Comparison of ENCODE assay signal across 1 cellular context in the genomic region with DNA sequence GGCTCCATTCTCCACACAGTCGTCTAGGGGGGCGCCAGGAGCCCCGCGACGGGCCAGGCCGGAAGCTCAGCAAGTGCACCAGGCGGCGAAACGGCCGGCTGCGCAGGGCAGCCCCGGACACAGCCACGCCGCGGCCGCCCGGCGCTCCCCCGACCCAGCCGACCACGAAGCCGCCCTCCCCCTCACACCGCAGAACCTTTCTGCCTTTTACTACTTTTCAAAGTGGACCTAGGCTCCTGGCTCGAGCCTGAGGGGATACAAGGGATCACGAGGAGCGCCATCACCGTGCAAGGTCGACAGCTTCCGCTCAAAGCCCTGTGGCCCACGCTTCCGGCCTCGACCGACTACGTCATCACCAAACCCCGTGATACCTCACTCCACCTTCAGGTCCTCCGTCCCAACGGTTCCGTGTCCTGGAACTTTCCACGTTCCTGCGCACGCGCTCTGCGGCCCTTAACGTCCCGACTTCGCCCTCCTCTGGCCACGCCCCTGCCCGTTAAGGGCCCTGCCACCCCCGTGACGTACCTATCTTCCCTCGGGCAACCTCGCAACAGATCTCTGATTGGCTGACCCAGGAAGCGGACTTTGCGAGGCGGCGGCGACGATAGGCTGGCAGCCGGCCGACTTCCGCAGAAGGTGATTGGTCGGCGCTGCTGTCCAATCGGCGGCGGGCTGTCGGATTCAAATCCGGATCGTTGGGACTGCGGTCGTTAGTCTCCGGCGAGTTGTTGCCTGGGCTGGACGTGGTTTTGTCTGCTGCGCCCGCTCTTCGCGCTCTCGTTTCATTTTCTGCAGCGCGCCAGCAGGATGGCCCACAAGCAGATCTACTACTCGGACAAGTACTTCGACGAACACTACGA.
TF ChIP-seq lines count a peak whose summit lies in the region.

A gene (plus strand): TSS at position 710 of the 860 bp plus-strand sequence. CDS start 98 bp downstream, at position 808.

TF ChIP-seq in HepG2, 621 proteins besides CTCF, POLR2A, EP300 and RAD21 (continued from another document and continues in another):
- TF ChIP-seq, protein P1, sequence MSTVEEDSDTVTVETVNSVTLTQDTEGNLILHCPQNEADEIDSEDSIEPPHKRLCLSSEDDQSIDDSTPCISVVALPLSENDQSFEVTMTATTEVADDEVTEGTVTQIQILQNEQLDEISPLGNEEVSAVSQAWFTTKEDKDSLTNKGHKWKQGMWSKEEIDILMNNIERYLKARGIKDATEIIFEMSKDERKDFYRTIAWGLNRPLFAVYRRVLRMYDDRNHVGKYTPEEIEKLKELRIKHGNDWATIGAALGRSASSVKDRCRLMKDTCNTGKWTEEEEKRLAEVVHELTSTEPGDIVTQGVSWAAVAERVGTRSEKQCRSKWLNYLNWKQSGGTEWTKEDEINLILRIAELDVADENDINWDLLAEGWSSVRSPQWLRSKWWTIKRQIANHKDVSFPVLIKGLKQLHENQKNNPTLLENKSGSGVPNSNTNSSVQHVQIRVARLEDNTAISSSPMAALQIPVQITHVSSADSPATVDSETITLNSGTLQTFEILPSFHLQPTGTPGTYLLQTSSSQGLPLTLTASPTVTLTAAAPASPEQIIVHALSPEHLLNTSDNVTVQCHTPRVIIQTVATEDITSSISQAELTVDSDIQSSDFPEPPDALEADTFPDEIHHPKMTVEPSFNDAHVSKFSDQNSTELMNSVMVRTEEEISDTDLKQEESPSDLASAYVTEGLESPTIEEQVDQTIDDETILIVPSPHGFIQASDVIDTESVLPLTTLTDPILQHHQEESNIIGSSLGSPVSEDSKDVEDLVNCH (CRISPR knock-in tag; IDR thresholded peaks at IDR 0.05): no peak
- TF ChIP-seq HNRNPLL (IDR thresholded peaks at IDR 0.05; ENCODE audit: low read depth, low read length, poor library complexity, severe bottlenecking): peak; percentile 71
- TF ChIP-seq, protein P2, sequence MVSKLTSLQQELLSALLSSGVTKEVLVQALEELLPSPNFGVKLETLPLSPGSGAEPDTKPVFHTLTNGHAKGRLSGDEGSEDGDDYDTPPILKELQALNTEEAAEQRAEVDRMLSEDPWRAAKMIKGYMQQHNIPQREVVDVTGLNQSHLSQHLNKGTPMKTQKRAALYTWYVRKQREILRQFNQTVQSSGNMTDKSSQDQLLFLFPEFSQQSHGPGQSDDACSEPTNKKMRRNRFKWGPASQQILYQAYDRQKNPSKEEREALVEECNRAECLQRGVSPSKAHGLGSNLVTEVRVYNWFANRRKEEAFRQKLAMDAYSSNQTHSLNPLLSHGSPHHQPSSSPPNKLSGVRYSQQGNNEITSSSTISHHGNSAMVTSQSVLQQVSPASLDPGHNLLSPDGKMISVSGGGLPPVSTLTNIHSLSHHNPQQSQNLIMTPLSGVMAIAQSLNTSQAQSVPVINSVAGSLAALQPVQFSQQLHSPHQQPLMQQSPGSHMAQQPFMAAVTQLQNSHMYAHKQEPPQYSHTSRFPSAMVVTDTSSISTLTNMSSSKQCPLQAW (CRISPR knock-in tag; IDR thresholded peaks at IDR 0.05): peak; percentile 36; the same call in 1 of the 2 replicates
- peak; percentile 27; the same call in 1 of the 2 replicates for TF ChIP-seq MEIS1 (CRISPR knock-in tag; IDR thresholded peaks at IDR 0.05; ENCODE audit: borderline replicate concordance)
- TF ChIP-seq, protein P3, sequence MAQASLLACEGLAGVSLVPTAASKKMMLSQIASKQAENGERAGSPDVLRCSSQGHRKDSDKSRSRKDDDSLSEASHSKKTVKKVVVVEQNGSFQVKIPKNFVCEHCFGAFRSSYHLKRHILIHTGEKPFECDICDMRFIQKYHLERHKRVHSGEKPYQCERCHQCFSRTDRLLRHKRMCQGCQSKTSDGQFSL (CRISPR knock-in tag; IDR thresholded peaks at IDR 0.05): no peak
- TF ChIP-seq, protein P4, sequence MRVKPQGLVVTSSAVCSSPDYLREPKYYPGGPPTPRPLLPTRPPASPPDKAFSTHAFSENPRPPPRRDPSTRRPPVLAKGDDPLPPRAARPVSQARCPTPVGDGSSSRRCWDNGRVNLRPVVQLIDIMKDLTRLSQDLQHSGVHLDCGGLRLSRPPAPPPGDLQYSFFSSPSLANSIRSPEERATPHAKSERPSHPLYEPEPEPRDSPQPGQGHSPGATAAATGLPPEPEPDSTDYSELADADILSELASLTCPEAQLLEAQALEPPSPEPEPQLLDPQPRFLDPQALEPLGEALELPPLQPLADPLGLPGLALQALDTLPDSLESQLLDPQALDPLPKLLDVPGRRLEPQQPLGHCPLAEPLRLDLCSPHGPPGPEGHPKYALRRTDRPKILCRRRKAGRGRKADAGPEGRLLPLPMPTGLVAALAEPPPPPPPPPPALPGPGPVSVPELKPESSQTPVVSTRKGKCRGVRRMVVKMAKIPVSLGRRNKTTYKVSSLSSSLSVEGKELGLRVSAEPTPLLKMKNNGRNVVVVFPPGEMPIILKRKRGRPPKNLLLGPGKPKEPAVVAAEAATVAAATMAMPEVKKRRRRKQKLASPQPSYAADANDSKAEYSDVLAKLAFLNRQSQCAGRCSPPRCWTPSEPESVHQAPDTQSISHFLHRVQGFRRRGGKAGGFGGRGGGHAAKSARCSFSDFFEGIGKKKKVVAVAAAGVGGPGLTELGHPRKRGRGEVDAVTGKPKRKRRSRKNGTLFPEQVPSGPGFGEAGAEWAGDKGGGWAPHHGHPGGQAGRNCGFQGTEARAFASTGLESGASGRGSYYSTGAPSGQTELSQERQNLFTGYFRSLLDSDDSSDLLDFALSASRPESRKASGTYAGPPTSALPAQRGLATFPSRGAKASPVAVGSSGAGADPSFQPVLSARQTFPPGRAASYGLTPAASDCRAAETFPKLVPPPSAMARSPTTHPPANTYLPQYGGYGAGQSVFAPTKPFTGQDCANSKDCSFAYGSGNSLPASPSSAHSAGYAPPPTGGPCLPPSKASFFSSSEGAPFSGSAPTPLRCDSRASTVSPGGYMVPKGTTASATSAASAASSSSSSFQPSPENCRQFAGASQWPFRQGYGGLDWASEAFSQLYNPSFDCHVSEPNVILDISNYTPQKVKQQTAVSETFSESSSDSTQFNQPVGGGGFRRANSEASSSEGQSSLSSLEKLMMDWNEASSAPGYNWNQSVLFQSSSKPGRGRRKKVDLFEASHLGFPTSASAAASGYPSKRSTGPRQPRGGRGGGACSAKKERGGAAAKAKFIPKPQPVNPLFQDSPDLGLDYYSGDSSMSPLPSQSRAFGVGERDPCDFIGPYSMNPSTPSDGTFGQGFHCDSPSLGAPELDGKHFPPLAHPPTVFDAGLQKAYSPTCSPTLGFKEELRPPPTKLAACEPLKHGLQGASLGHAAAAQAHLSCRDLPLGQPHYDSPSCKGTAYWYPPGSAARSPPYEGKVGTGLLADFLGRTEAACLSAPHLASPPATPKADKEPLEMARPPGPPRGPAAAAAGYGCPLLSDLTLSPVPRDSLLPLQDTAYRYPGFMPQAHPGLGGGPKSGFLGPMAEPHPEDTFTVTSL (CRISPR knock-in tag; IDR thresholded peaks at IDR 0.05; ENCODE audit: borderline replicate concordance): no peak
- TF ChIP-seq, protein P5, sequence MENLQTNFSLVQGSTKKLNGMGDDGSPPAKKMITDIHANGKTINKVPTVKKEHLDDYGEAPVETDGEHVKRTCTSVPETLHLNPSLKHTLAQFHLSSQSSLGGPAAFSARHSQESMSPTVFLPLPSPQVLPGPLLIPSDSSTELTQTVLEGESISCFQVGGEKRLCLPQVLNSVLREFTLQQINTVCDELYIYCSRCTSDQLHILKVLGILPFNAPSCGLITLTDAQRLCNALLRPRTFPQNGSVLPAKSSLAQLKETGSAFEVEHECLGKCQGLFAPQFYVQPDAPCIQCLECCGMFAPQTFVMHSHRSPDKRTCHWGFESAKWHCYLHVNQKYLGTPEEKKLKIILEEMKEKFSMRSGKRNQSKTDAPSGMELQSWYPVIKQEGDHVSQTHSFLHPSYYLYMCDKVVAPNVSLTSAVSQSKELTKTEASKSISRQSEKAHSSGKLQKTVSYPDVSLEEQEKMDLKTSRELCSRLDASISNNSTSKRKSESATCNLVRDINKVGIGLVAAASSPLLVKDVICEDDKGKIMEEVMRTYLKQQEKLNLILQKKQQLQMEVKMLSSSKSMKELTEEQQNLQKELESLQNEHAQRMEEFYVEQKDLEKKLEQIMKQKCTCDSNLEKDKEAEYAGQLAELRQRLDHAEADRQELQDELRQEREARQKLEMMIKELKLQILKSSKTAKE (CRISPR knock-in tag; IDR thresholded peaks at IDR 0.05; ENCODE audit: borderline replicate concordance): peak; percentile 42; the same call in 1 of the 2 replicates
- TF ChIP-seq, protein P6, sequence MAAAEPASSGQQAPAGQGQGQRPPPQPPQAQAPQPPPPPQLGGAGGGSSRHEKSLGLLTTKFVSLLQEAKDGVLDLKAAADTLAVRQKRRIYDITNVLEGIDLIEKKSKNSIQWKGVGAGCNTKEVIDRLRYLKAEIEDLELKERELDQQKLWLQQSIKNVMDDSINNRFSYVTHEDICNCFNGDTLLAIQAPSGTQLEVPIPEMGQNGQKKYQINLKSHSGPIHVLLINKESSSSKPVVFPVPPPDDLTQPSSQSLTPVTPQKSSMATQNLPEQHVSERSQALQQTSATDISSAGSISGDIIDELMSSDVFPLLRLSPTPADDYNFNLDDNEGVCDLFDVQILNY (CRISPR knock-in tag; conservative IDR thresholded peaks at IDR 0.05): peak; percentile 86
- peak; percentile 76; the same call in 2 of the 3 replicates for TF ChIP-seq MXI1 (IDR thresholded peaks at IDR 0.05; ENCODE audit: borderline replicate concordance, low read depth, low read length)
- peak; percentile 62 for TF ChIP-seq ZNF543 (CRISPR knock-in tag; IDR thresholded peaks at IDR 0.05)
- peak; percentile 24 for TF ChIP-seq FOXA3 (CRISPR knock-in tag; IDR thresholded peaks at IDR 0.05)
- TF ChIP-seq BCL6 (CRISPR knock-in tag; IDR thresholded peaks at IDR 0.05): peak; percentile 26; the same call in 1 of the 2 replicates
- TF ChIP-seq ZNF33B (CRISPR knock-in tag; IDR thresholded peaks at IDR 0.05): peak; percentile 95
- TF ChIP-seq KLF13 (CRISPR knock-in tag; IDR thresholded peaks at IDR 0.05): no peak
- TF ChIP-seq SALL1 (CRISPR knock-in tag; IDR thresholded peaks at IDR 0.05): peak; percentile 72
- TF ChIP-seq KAT2B (IDR thresholded peaks at IDR 0.05; ENCODE audit: borderline replicate concordance, low read depth, low read length): no peak
- 0 out of 2 replicates have a peak, but pooled peaks have one; percentile 36 for TF ChIP-seq CHD2 (IDR thresholded peaks at IDR 0.05; ENCODE audit: low read depth, low read length)
- TF ChIP-seq KDM5A (IDR thresholded peaks at IDR 0.05; ENCODE audit: borderline replicate concordance, low read length): peak; percentile 64; the same call in 1 of the 2 replicates
- peak; percentile 47 for TF ChIP-seq ZNF883 (CRISPR knock-in tag; IDR thresholded peaks at IDR 0.05; ENCODE audit: not compliant biosample characterization)
- TF ChIP-seq REXO4 (CRISPR knock-in tag; IDR thresholded peaks at IDR 0.05; ENCODE audit: borderline replicate concordance): no peak; the same call in 1 of the 2 replicates
- no peak for TF ChIP-seq ZNF207 (IDR thresholded peaks at IDR 0.05; ENCODE audit: borderline replicate concordance)
- TF ChIP-seq, protein P7, sequence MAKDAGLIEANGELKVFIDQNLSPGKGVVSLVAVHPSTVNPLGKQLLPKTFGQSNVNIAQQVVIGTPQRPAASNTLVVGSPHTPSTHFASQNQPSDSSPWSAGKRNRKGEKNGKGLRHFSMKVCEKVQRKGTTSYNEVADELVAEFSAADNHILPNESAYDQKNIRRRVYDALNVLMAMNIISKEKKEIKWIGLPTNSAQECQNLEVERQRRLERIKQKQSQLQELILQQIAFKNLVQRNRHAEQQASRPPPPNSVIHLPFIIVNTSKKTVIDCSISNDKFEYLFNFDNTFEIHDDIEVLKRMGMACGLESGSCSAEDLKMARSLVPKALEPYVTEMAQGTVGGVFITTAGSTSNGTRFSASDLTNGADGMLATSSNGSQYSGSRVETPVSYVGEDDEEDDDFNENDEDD (CRISPR knock-in tag; IDR thresholded peaks at IDR 0.05; ENCODE audit: borderline replicate concordance): peak; percentile 40; the same call in 1 of the 2 replicates
- peak; percentile 97 for TF ChIP-seq NFYC (CRISPR knock-in tag; IDR thresholded peaks at IDR 0.05)
- peak; percentile 81 for TF ChIP-seq SRF (IDR thresholded peaks at IDR 0.05; ENCODE audit: low read depth, low read length)
- TF ChIP-seq FOXM1 (CRISPR knock-in tag; IDR thresholded peaks at IDR 0.05): 0 out of 2 replicates have a peak, but pooled peaks have one; percentile 12
- TF ChIP-seq RARA (CRISPR knock-in tag; IDR thresholded peaks at IDR 0.05): peak; percentile 14; the same call in 1 of the 2 replicates
- TF ChIP-seq SRSF4 (IDR thresholded peaks at IDR 0.05; ENCODE audit: low read depth, low read length, poor library complexity, severe bottlenecking): no peak
- TF ChIP-seq ELF1 (CRISPR knock-in tag; IDR thresholded peaks at IDR 0.05): peak; percentile 95
- TF ChIP-seq CBFB (CRISPR knock-in tag; IDR thresholded peaks at IDR 0.05): peak; percentile 24
- peak; percentile 56; the same call in 1 of the 2 replicates for TF ChIP-seq KLF12 (CRISPR knock-in tag; IDR thresholded peaks at IDR 0.05; ENCODE audit: borderline replicate concordance)
- TF ChIP-seq BRCA1 (CRISPR knock-in tag; IDR thresholded peaks at IDR 0.05): peak; percentile 28; the same call in 1 of the 2 replicates
- TF ChIP-seq, protein P8, sequence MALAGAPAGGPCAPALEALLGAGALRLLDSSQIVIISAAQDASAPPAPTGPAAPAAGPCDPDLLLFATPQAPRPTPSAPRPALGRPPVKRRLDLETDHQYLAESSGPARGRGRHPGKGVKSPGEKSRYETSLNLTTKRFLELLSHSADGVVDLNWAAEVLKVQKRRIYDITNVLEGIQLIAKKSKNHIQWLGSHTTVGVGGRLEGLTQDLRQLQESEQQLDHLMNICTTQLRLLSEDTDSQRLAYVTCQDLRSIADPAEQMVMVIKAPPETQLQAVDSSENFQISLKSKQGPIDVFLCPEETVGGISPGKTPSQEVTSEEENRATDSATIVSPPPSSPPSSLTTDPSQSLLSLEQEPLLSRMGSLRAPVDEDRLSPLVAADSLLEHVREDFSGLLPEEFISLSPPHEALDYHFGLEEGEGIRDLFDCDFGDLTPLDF (CRISPR knock-in tag; IDR thresholded peaks at IDR 0.05): peak; percentile 40; the same call in 1 of the 2 replicates
